In genomic region chr1:43171876-43172531, GRCh38 we compare ENCODE assay signal across 8 cellular contexts. TPM values are rescaled to one million over a fixed set of nuclear protein-coding genes. Genes with fewer than 3 reads are reported as not detected.
DNase-seq lines count a peak whose midpoint lies in the region; ATAC-seq and TF ChIP-seq lines count a peak whose summit lies in the region.

TSS of gene CFAP57 (plus strand) at chr1:43172330. CDS start at chr1:43172754, 424 bp downstream.
TSS of gene EBNA1BP2 (minus strand) at chr1:43172290. CDS start at chr1:43172118, 172 bp downstream.

- peak within 1 kb of the TSS; percentile 14 to 30 for H3K27ac ChIP-seq in liver (ENCODE audit: low read depth in 1 of 2, low read length in 2 of 2)

- DNase-seq in CD14-positive monocyte (ENCODE audit: low spot score) (peak; percentile 93), NCI-H526 treated with DMSO at 0.1 percent for 48 hours (lab: John Stamatoyannopoulos, UW) (peak; percentile 94), dermis microvascular lymphatic vessel endothelial cell (ENCODE audit: low read depth in 2 of 2) (peak; percentile 92 to 93)
- peak; percentile 95 for DNase-seq in activated CD4-positive, alpha-beta T cell treated with anti-CD3 and anti-CD28 coated beads, Interleukin-2, amount 10 ng/mL, durations not matched to agents 7 days and 5 days
- peak; percentile 79 to 87 for DNase-seq in stimulated activated CD4-positive, alpha-beta T cell treated with anti-CD3 and anti-CD28 coated beads, Interleukin-2, amount 100 ng/mL, for 48 hours

- TF ChIP-seq CTCF in CD14-positive monocyte (IDR thresholded peaks at IDR 0.05) (no peak), liver (IDR thresholded peaks at IDR 0.05; ENCODE audit: low read depth, low read length, missing input control) (no peak)

- H3K4me1 Mint-ChIP-seq in CD14-positive monocyte: peaks cover 17% of the 10 kb centered on the region
- peaks cover 33% of the 10 kb centered on the region for H3K4me1 Mint-ChIP-seq in activated CD4-positive, alpha-beta T cell treated with anti-CD3 and anti-CD28 coated beads, Interleukin-2, amount 10 ng/mL, durations not matched to agents 7 days and 5 days

- H3K27me3 ChIP-seq in liver (ENCODE audit: control insufficient read depth in 4 of 4, insufficient read depth in 4 of 4, low read length in 3 of 4): no peaks in the 10 kb centered on the region

- H3K36me3 Mint-ChIP-seq in CD14-positive monocyte: peaks cover 30 to 37% of the 10 kb centered on the region in 2 donors
- peaks cover 32% of the 10 kb centered on the region for H3K36me3 Mint-ChIP-seq in activated CD4-positive, alpha-beta T cell treated with anti-CD3 and anti-CD28 coated beads, Interleukin-2, amount 10 ng/mL, durations not matched to agents 7 days and 5 days (ENCODE audit: low read depth)

- POLR2A ChIA-PET in activated CD4-positive, alpha-beta T cell treated with anti-CD3 and anti-CD28 coated beads, Interleukin-2, amount 10 ng/mL, durations not matched to agents 7 days and 5 days (lab: Charles Lee): interaction anchor here (0.6 kb wide), 1 partner anchor 14 kb away, joined by 3 read pairs; no protein-coding TSS in a partner anchor

- H3K27ac Mint-ChIP-seq in CD14-positive monocyte: peak within 1 kb of the TSS; percentile 71 to 97 (median 95)
- H3K27ac Mint-ChIP-seq in activated CD4-positive, alpha-beta T cell treated with anti-CD3 and anti-CD28 coated beads, Interleukin-2, amount 10 ng/mL, durations not matched to agents 7 days and 5 days: peak within 1 kb of the TSS; percentile 93

- TF ChIP-seq RAD21 in liver (IDR thresholded peaks at IDR 0.05): no peak

- H3K4me3 ChIP-seq in liver (ENCODE audit: low read depth in 1 of 3, low read length in 3 of 3): peak within 1 kb of the TSS; percentile 63 to 96 (median 89)

- peaks cover 0 to 3% (median 0%) of the 10 kb centered on the region in 7 donors for H3K9me3 Mint-ChIP-seq in CD14-positive monocyte
- H3K9me3 Mint-ChIP-seq in activated CD4-positive, alpha-beta T cell treated with anti-CD3 and anti-CD28 coated beads, Interleukin-2, amount 10 ng/mL, durations not matched to agents 7 days and 5 days: peaks cover 2% of the 10 kb centered on the region

- intact Hi-C loops in CD14-positive monocyte (cut with micrococcal nuclease): loop anchor here (2.0 to 10.0 kb wide), 6 partner anchors 187 to 837 kb away; partner anchors contain the start of genes C1orf50 (in 1 of the 2), CDC20 (in 1 of the 2), ELOVL1 (in 1 of the 2) and FOXJ3 (in 1 of the 2)

- H3K36me3 ChIP-seq in liver (ENCODE audit: control insufficient read depth in 4 of 4, insufficient read depth in 3 of 4, low read depth in 1 of 4, low read length in 3 of 4): peaks cover 7 to 26% (median 18%) of the 10 kb centered on the region in 4 donors

- H3K4me1 ChIP-seq in liver (ENCODE audit: control insufficient read depth in 4 of 4, insufficient read depth in 4 of 4, low read length in 3 of 4): peaks cover 0 to 14% (median 7%) of the 10 kb centered on the region in 4 donors

- H3K9ac ChIP-seq in liver (ENCODE audit: low read depth in 1 of 2, low read length in 2 of 2): peak within 1 kb of the TSS; percentile 3 to 23

- ATAC-seq in GM19395 (IDR thresholded peaks at IDR 0.05; ENCODE audit: unreplicated experiment) (peak; percentile 95), HG03521 (IDR thresholded peaks at IDR 0.05; ENCODE audit: unreplicated experiment) (peak; percentile 85)

- WGBS in liver: under 1% methylated on average over 45 of the region's 45 CpGs

- peaks cover 5 to 17% (median 13%) of the 10 kb centered on the region in 3 donors for H3K27me3 Mint-ChIP-seq in CD14-positive monocyte (ENCODE audit: low read depth in 3 of 3)
- H3K27me3 Mint-ChIP-seq in activated CD4-positive, alpha-beta T cell treated with anti-CD3 and anti-CD28 coated beads, Interleukin-2, amount 10 ng/mL, durations not matched to agents 7 days and 5 days: peaks cover 19% of the 10 kb centered on the region

- H3K4me3 Mint-ChIP-seq in CD14-positive monocyte: peak within 1 kb of the TSS; percentile 94 to 96
- peak within 1 kb of the TSS; percentile 99 for H3K4me3 Mint-ChIP-seq in activated CD4-positive, alpha-beta T cell treated with anti-CD3 and anti-CD28 coated beads, Interleukin-2, amount 10 ng/mL, durations not matched to agents 7 days and 5 days

- no peaks in the 10 kb centered on the region for H3K9me3 ChIP-seq in liver (ENCODE audit: control insufficient read depth in 4 of 4, low read length in 3 of 4)

- CTCF ChIA-PET in activated CD4-positive, alpha-beta T cell treated with anti-CD3 and anti-CD28 coated beads, Interleukin-2, amount 10 ng/mL, durations not matched to agents 7 days and 5 days (lab: Charles Lee): no interaction called here

TF ChIP-seq in liver, 16 proteins besides CTCF, POLR2A, EP300 and RAD21:
- TF ChIP-seq NR2F2 (IDR thresholded peaks at IDR 0.05): no peak
- TF ChIP-seq GABPA (IDR thresholded peaks at IDR 0.05 in 1 of 2, conservative IDR thresholded peaks at IDR 0.05 in 1 of 2): peak; percentile 96 to 98
- peak; percentile 57 to 77 for TF ChIP-seq EGR1 (IDR thresholded peaks at IDR 0.05; ENCODE audit: low read depth in 2 of 2)
- TF ChIP-seq HNF4G (IDR thresholded peaks at IDR 0.05): no peak
- TF ChIP-seq FOXA1 (IDR thresholded peaks at IDR 0.05): no peak
- TF ChIP-seq MAX (IDR thresholded peaks at IDR 0.05): peak; percentile 95
TF ChIP-seq in liver: peak in this region for 3.

RNA-seq across cellular contexts. Expression of gene CFAP57, which starts in this region (rescaled TPM):
- under 1 TPM in 1 of 2 donors, not detected in 1; 0.05 TPM for polyA plus RNA-seq in CD14-positive monocyte
- not detected for total RNA-seq in activated CD4-positive, alpha-beta T cell treated with anti-CD3 and anti-CD28 coated beads, Interleukin-2, amount 10 ng/mL, durations not matched to agents 7 days and 5 days
- total RNA-seq in dermis microvascular lymphatic vessel endothelial cell: 0.25 and 0.26 TPM in 2 replicates
- under 1 TPM; under 0.01 to 0.19 TPM for total RNA-seq in liver
- 10 to 100 TPM in 1 of 2 donors, under 1 TPM in 1; 0.01 to 14.5 TPM for polyA plus RNA-seq in liver

RNA-seq across cellular contexts. Expression of gene EBNA1BP2, which starts in this region (rescaled TPM):
- polyA plus RNA-seq in CD14-positive monocyte: 10 to 100 TPM; 30.9 to 37.2 TPM
- total RNA-seq in activated CD4-positive, alpha-beta T cell treated with anti-CD3 and anti-CD28 coated beads, Interleukin-2, amount 10 ng/mL, durations not matched to agents 7 days and 5 days: 10 to 100 TPM; 40.5 to 45.8 TPM
- 68.4 and 82.0 TPM in 2 replicates for total RNA-seq in dermis microvascular lymphatic vessel endothelial cell
- total RNA-seq in liver: 10 to 100 TPM; 25.6 to 38.5 TPM
- polyA plus RNA-seq in liver: 10 to 100 TPM; 44.8 to 90.6 TPM

Comparison
In these comparisons a context has a peak if more than half of its experiments do, and no peak if none do; other contexts are left out.
1. Peak in every context shown above with its lines: DNase-seq, ATAC-seq, H3K4me3 ChIP-seq and H3K27ac ChIP-seq.